ENCODE assay signal across 19 cellular contexts in the genomic region with DNA sequence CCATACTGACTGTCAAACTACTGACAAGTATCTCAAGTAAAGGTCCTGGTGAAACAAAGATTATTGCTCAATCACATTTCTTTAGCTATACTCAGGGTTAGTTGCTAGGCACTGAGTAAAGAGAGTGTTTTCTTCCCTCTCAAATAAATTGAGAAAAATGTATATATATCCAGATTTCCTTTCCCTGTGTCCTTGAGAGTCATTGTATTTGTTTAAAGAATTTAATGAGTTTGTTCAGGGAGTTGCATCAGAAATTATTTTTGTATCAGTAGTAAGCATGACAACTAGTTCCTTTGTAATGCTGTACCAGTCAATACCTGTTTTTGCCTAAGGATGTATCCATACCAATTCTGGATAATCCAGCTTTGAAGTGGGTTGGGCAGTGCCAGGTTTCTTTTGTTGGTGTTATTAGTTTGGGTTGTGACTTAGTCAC. TPM values are rescaled to one million over a fixed set of nuclear protein-coding genes. Genes with fewer than 3 reads are reported as not detected.
DNase-seq lines count a peak whose midpoint lies in the region; FAIRE-seq and TF ChIP-seq lines count a peak whose summit lies in the region.
"Had no signal": no experiment of that assay in that cellular context is flagged by ENCODE, and none has a peak within 500 bp of the region (broad histone marks: within the 10 kb centered on the region; RNA-seq: fewer than 3 reads in every experiment).

No MANE protein-coding gene starts in this region.

- no peak for FAIRE-seq in keratinocyte (lab: Jason Lieb, UNC)
- FAIRE-seq: islet of Langerhans had no signal

- H3K79me2 ChIP-seq in keratinocyte (ENCODE audit: control insufficient read depth, insufficient read depth, low read length), result peaks cover 18% of the 10 kb centered on the region

- H3K4me3 ChIP-seq in LNCaP clone FGC (ENCODE audit: low read depth, low read length), result no peak overlapping the region
- no peak overlapping the region for H3K4me3 ChIP-seq in keratinocyte (ENCODE audit: control insufficient read depth in 2 of 3, extremely low read depth in 1 of 3, insufficient read depth in 2 of 3, low read depth in 1 of 3, low read length in 3 of 3)
- no peak overlapping the region for H3K4me3 ChIP-seq in CD4-positive, alpha-beta memory T cell (ENCODE audit: low read length in 2 of 2)
- H3K4me3 ChIP-seq: BLaER1, smooth muscle cell had no signal

- POLR2A ChIA-PET in CD4-positive, alpha-beta memory T cell (lab: Charles Lee; ENCODE audit: partially characterized antibody), result no interaction called here

- dilution Hi-C loops in keratinocyte (cut with MboI; ENCODE audit: extremely low pct_ligation_motif_present, low sequenced_read_pairs), result no loop called here

- H3K9ac ChIP-seq in keratinocyte (ENCODE audit: control insufficient read depth, extremely low read depth, insufficient read depth, low read length), result peak overlapping the region; percentile 44
- H3K9ac ChIP-seq: BLaER1 had no signal

- peaks cover 4% of the 10 kb centered on the region for H4K20me1 ChIP-seq in keratinocyte (ENCODE audit: control insufficient read depth, extremely low read depth, insufficient read depth, low read length)

- no peaks in the 10 kb centered on the region for H3K9me3 Mint-ChIP-seq in CD4-positive, alpha-beta memory T cell
- H3K9me3 Mint-ChIP-seq: activated naive CD4-positive, alpha-beta T cell treated with anti-CD3 and anti-CD28 coated beads, Interleukin-2, amount 50 U/mL, for 72 hours; endodermal cell; mesothelial cell of epicardium had no signal

- CTCF ChIA-PET in CD4-positive, alpha-beta memory T cell (lab: Charles Lee; ENCODE audit: partially characterized antibody), result no interaction called here

- H3K4me1 ChIP-seq in keratinocyte (ENCODE audit: control insufficient read depth, extremely low read depth, insufficient read depth, low read length), result peaks cover 21% of the 10 kb centered on the region
- H3K4me1 ChIP-seq in CD4-positive, alpha-beta memory T cell (ENCODE audit: insufficient read depth, low read length), result peaks cover 20% of the 10 kb centered on the region

- no peaks in the 10 kb centered on the region for H3K9me1 ChIP-seq in keratinocyte (ENCODE audit: control insufficient read depth, extremely low read depth, insufficient read depth, low read length)

- H3K27me3 Mint-ChIP-seq in CD4-positive, alpha-beta memory T cell, result no peaks in the 10 kb centered on the region
- H3K27me3 Mint-ChIP-seq: activated CD4-positive, alpha-beta T cell treated with anti-CD3 and anti-CD28 coated beads for 36 hours; T-helper 17 cell had no signal

- H3K27ac ChIP-seq in C4-2B, result peak overlapping the region; percentile 77
- peak overlapping the region; percentile 95 for H3K27ac ChIP-seq in VCaP
- H3K27ac ChIP-seq in keratinocyte (ENCODE audit: control insufficient read depth, insufficient read depth, low read length), result peak overlapping the region; percentile 76
- H3K27ac ChIP-seq in CD4-positive, alpha-beta memory T cell (ENCODE audit: low read depth, low read length), result no peak overlapping the region
- H3K27ac ChIP-seq: BLaER1, neutrophil had no signal

- H2AFZ ChIP-seq in keratinocyte (ENCODE audit: control insufficient read depth, low read length), result no peak overlapping the region

- no peak overlapping the region for H3K27ac Mint-ChIP-seq in CD4-positive, alpha-beta memory T cell
- H3K27ac Mint-ChIP-seq: activated CD4-positive, alpha-beta T cell treated with anti-CD3 and anti-CD28 coated beads for 36 hours; activated naive CD4-positive, alpha-beta T cell treated with anti-CD3 and anti-CD28 coated beads, Interleukin-2, amount 50 U/mL, for 72 hours; endodermal cell; mesothelial cell of epicardium; T-helper 17 cell had no signal

- H3K4me2 ChIP-seq in keratinocyte (ENCODE audit: control insufficient read depth, extremely low read depth, insufficient read depth, low read depth, low read length), result peak overlapping the region; percentile 41
- H3K4me2 ChIP-seq: BLaER1, smooth muscle cell had no signal

- H3K4me3 Mint-ChIP-seq in CD4-positive, alpha-beta memory T cell, result no peak overlapping the region
- H3K4me3 Mint-ChIP-seq: activated CD4-positive, alpha-beta T cell treated with anti-CD3 and anti-CD28 coated beads for 36 hours; endodermal cell; mesothelial cell of epicardium; T-helper 17 cell had no signal

- DNase-seq in LNCaP clone FGC (ENCODE audit: low read depth), result peak; percentile 84
- no peak for DNase-seq in keratinocyte (ENCODE audit: low read depth, low spot score)
- no peak for DNase-seq in germinal center (ENCODE audit: low spot score)
- no peak for DNase-seq in CD4-positive, alpha-beta memory T cell
- DNase-seq in NOMO-1 treated with dmso at 0.1 percent for 144 hours (lab: John Stamatoyannopoulos, UW; ENCODE audit: unreplicated experiment), result no peak
- no peak for DNase-seq in mesenteric fat pad (ENCODE audit: low spot score)
- DNase-seq: activated CD4-positive, alpha-beta T cell treated with anti-CD3 and anti-CD28 coated beads for 36 hours; caudate nucleus; endodermal cell; stimulated activated naive CD8-positive, alpha-beta T cell treated with anti-CD3 and anti-CD28 coated beads, Interleukin-15, Interleukin-2, amounts not matched to agents 100 U/mL and 50 U/mL, for 24 hours; T-helper 17 cell had no signal

- peaks cover 0 to 10% of the 10 kb centered on the region in 2 donors for H3K36me3 Mint-ChIP-seq in CD4-positive, alpha-beta memory T cell
- H3K36me3 Mint-ChIP-seq: mesothelial cell of epicardium had no signal

- no peaks in the 10 kb centered on the region for H3K27me3 ChIP-seq in keratinocyte (ENCODE audit: control insufficient read depth, extremely low read depth, insufficient read depth, low read length)
- no peaks in the 10 kb centered on the region for H3K27me3 ChIP-seq in CD4-positive, alpha-beta memory T cell (ENCODE audit: insufficient read depth, low read length)
- H3K27me3 ChIP-seq: BLaER1, neutrophil had no signal

- TF ChIP-seq CTCF in C4-2B (conservative IDR thresholded peaks at IDR 0.05) (no peak), LNCaP clone FGC (IDR thresholded peaks at IDR 0.05; ENCODE audit: control insufficient read depth, extremely low read depth, insufficient read depth) (no peak), VCaP (conservative IDR thresholded peaks at IDR 0.05) (no peak), keratinocyte (optimal IDR thresholded peaks at IDR 0.05 in 1 of 3, IDR thresholded peaks at IDR 0.05 in 1 of 3, conservative IDR thresholded peaks at IDR 0.05 in 1 of 3; ENCODE audit: extremely low read depth in 1 of 3, insufficient read depth in 2 of 3, low read length in 3 of 3) (no peak)

- no peaks in the 10 kb centered on the region for H3K9me3 ChIP-seq in keratinocyte (ENCODE audit: control insufficient read depth, low read depth, low read length)
- no peaks in the 10 kb centered on the region for H3K9me3 ChIP-seq in CD4-positive, alpha-beta memory T cell (ENCODE audit: control insufficient read depth in 1 of 2, low read length in 2 of 2)
- H3K9me3 ChIP-seq: BLaER1, neutrophil had no signal

- H3K4me1 Mint-ChIP-seq in CD4-positive, alpha-beta memory T cell, result peaks cover 7 to 18% (median 12%) of the 10 kb centered on the region in 4 donors

- intact Hi-C loops in CD4-positive, alpha-beta memory T cell (cut with micrococcal nuclease), result no loop called here

- no peaks in the 10 kb centered on the region for H3K36me3 ChIP-seq in keratinocyte (ENCODE audit: control insufficient read depth in 2 of 2, extremely low read depth in 1 of 2, insufficient read depth in 2 of 2, low read length in 2 of 2)
- H3K36me3 ChIP-seq in CD4-positive, alpha-beta memory T cell (ENCODE audit: insufficient read depth, low read length), result peaks cover 4% of the 10 kb centered on the region
- H3K36me3 ChIP-seq: neutrophil had no signal

RNA-seq across cellular contexts. Expression of a gene that starts 3.2 kb away (rescaled TPM):
- 39.5 to 65.9 TPM (median 54.3 TPM) in 3 replicates for polyA plus RNA-seq in keratinocyte
- 179 TPM for polyA plus RNA-seq in keratinocyte (2011; ENCODE audit: low read depth)
- polyA plus RNA-seq in keratinocyte (2011; cell fraction: cytosol; rRNA removed), result 20.3 and 36.1 TPM in 2 replicates
- 95.3 and 112 TPM in 2 replicates for polyA plus RNA-seq in keratinocyte (2011; cell fraction: nucleus; rRNA removed)
- polyA plus RNA-seq in keratinocyte (2012; ENCODE audit: low replicate concordance), result 40.4 and 64.5 TPM in 2 replicates
- polyA minus RNA-seq in keratinocyte, result 59.5 to 110 TPM (median 78.3 TPM) in 3 replicates
- 22.4 TPM for polyA minus RNA-seq in keratinocyte (2011; cell fraction: cytosol; rRNA and poly(A)+ RNA removed)
- 82.0 and 150 TPM in 2 replicates for polyA minus RNA-seq in keratinocyte (2011; cell fraction: nucleus; rRNA and poly(A)+ RNA removed)
- 100 to 1,000 TPM; 228 to 252 TPM for total RNA-seq in CD4-positive, alpha-beta memory T cell
- polyA plus RNA-seq in CD4-positive, alpha-beta memory T cell, result 100 to 1,000 TPM in 1 of 2 donors, 10 to 100 TPM in 1; 58.6 to 100 TPM
- total RNA-seq in mesenteric fat pad, result 90.5 TPM

RNA-seq across cellular contexts. Expression of a gene that starts 38.4 kb away (rescaled TPM):
- 0.04 to 0.14 TPM (median 0.07 TPM) in 3 replicates for polyA plus RNA-seq in keratinocyte
- not detected for polyA plus RNA-seq in keratinocyte (2011; ENCODE audit: low read depth)
- polyA plus RNA-seq in keratinocyte (2011; cell fraction: cytosol; rRNA removed), result 0.09 TPM in 1 of 2 replicates, not detected in the other
- 0.13 and 0.25 TPM in 2 replicates for polyA plus RNA-seq in keratinocyte (2011; cell fraction: nucleus; rRNA removed)
- polyA plus RNA-seq in keratinocyte (2012; ENCODE audit: low replicate concordance), result 0.06 and 0.07 TPM in 2 replicates
- polyA minus RNA-seq in keratinocyte, result not detected in 3 replicates
- polyA minus RNA-seq in keratinocyte (2011; cell fraction: cytosol; rRNA and poly(A)+ RNA removed), result not detected
- polyA minus RNA-seq in keratinocyte (2011; cell fraction: nucleus; rRNA and poly(A)+ RNA removed), result 0.11 TPM in 1 of 2 replicates, not detected in the other
- not detected for total RNA-seq in CD4-positive, alpha-beta memory T cell
- not detected for polyA plus RNA-seq in CD4-positive, alpha-beta memory T cell
- 0.22 TPM for total RNA-seq in mesenteric fat pad
- total RNA-seq: smooth muscle cell, T-helper 17 cell had no signal
- polyA plus RNA-seq: smooth muscle cell had no signal

RNA-seq across cellular contexts. Expression of a gene that starts 52.0 kb away (rescaled TPM):
- polyA plus RNA-seq in keratinocyte, result 29.0 to 53.1 TPM (median 34.2 TPM) in 3 replicates
- polyA plus RNA-seq in keratinocyte (2011; ENCODE audit: low read depth), result 45.6 TPM
- polyA plus RNA-seq in keratinocyte (2011; cell fraction: cytosol; rRNA removed), result 24.8 and 37.0 TPM in 2 replicates
- polyA plus RNA-seq in keratinocyte (2011; cell fraction: nucleus; rRNA removed), result 108 and 131 TPM in 2 replicates
- polyA plus RNA-seq in keratinocyte (2012; ENCODE audit: low replicate concordance), result 22.1 and 109 TPM in 2 replicates
- polyA minus RNA-seq in keratinocyte, result 11.6 to 23.4 TPM (median 17.4 TPM) in 3 replicates
- 13.8 TPM for polyA minus RNA-seq in keratinocyte (2011; cell fraction: cytosol; rRNA and poly(A)+ RNA removed)
- polyA minus RNA-seq in keratinocyte (2011; cell fraction: nucleus; rRNA and poly(A)+ RNA removed), result 30.2 and 41.6 TPM in 2 replicates
- total RNA-seq in CD4-positive, alpha-beta memory T cell, result under 1 TPM; 0.52 to 0.86 TPM
- polyA plus RNA-seq in CD4-positive, alpha-beta memory T cell, result 1 to 10 TPM; 1.2 to 2.4 TPM
- total RNA-seq in mesenteric fat pad, result 48.5 TPM

Comparison
In these comparisons a context has a peak if more than half of its experiments do, and no peak if none do; other contexts are left out.
1. RNA of a gene that starts 52.0 kb away (total RNA-seq): 48.5 TPM in mesenteric fat pad (single experiment); 0.52 to 0.86 TPM in CD4-positive, alpha-beta memory T cell; every median in the first group is over 10 times any median in the second.